ENCODE assay signal across 12 cellular contexts in genomic region chr16:74773431-74774222, GRCh38. TPM values are rescaled to one million over a fixed set of nuclear protein-coding genes. Genes with fewer than 3 reads are reported as not detected.
DNase-seq lines count a peak whose midpoint lies in the region; ATAC-seq and TF ChIP-seq lines count a peak whose summit lies in the region.
"Had no signal": no experiment of that assay in that cellular context is flagged by ENCODE, and none has a peak within 500 bp of the region (broad histone marks: within the 10 kb centered on the region; RNA-seq: fewer than 3 reads in every experiment).

No MANE protein-coding gene starts in this region.

- peaks cover 11% of the 10 kb centered on the region for H3K4me1 Mint-ChIP-seq in chondrocyte (ENCODE audit: low read depth)

- WGBS in right cardiac atrium, result 53% methylated on average over 14 of the region's 14 CpGs

- H3K27ac ChIP-seq in cardiac muscle cell (no peak overlapping the region), right cardiac atrium (ENCODE audit: low read length) (no peak overlapping the region), upper lobe of right lung (no peak overlapping the region)
- H3K27ac ChIP-seq: neutrophil, SK-N-MC had no signal

- TF ChIP-seq CTCF in cardiac muscle cell (IDR thresholded peaks at IDR 0.05; ENCODE audit: low read depth, low read length), result no peak
- TF ChIP-seq CTCF in chondrocyte (IDR thresholded peaks at IDR 0.05), result no peak
- no peak for TF ChIP-seq CTCF in upper lobe of right lung (IDR thresholded peaks at IDR 0.05)

- intact Hi-C loops in right cardiac atrium (cut with DNase I) (no loop called here), upper lobe of right lung (cut with DNase I) (no loop called here)

- peaks cover 50% of the 10 kb centered on the region for H3K27me3 Mint-ChIP-seq in chondrocyte (ENCODE audit: low read depth)

- peak overlapping the region; percentile 36 for H3K4me3 ChIP-seq in cardiac muscle cell
- no peak overlapping the region for H3K4me3 ChIP-seq in right cardiac atrium (ENCODE audit: low read length)
- H3K4me3 ChIP-seq in upper lobe of right lung, result peak overlapping the region; percentile 49

- H3K36me3 ChIP-seq in cardiac muscle cell, result no peaks in the 10 kb centered on the region
- H3K36me3 ChIP-seq in upper lobe of right lung, result no peaks in the 10 kb centered on the region
- H3K36me3 ChIP-seq: neutrophil, thyroid gland had no signal

- no peak for ATAC-seq in right cardiac atrium
- ATAC-seq in upper lobe of right lung, result no peak
- ATAC-seq in HG02884 (IDR thresholded peaks at IDR 0.05; ENCODE audit: unreplicated experiment), result no peak

- DNase-seq in cardiac muscle cell (ENCODE audit: low read depth in 1 of 2, low spot score in 1 of 2), result no peak
- no peak for DNase-seq in right cardiac atrium
- DNase-seq in chondrocyte (ENCODE audit: low spot score), result no peak
- peak; percentile 72 for DNase-seq in mucosa of gallbladder (ENCODE audit: low spot score)
- DNase-seq in upper lobe of right lung, result no peak
- DNase-seq in hippocampal formation (lab: John Stamatoyannopoulos, UW), result no peak
- DNase-seq in effector CD4-positive, alpha-beta T cell, result no peak

- H3K9me3 ChIP-seq in cardiac muscle cell (ENCODE audit: low read depth) (no peaks in the 10 kb centered on the region), right cardiac atrium (ENCODE audit: control insufficient read depth, low read length) (no peaks in the 10 kb centered on the region), upper lobe of right lung (no peaks in the 10 kb centered on the region)
- H3K9me3 ChIP-seq: neutrophil, thyroid gland had no signal

- no peaks in the 10 kb centered on the region for H3K36me3 Mint-ChIP-seq in chondrocyte (ENCODE audit: low read depth)

- no peak overlapping the region for H3K27ac Mint-ChIP-seq in chondrocyte (ENCODE audit: unreplicated experiment)

- no peaks in the 10 kb centered on the region for H3K9me3 Mint-ChIP-seq in chondrocyte (ENCODE audit: low read depth)

- H3K27me3 ChIP-seq in cardiac muscle cell (peaks cover 73% of the 10 kb centered on the region), right cardiac atrium (ENCODE audit: control insufficient read depth, insufficient read depth) (no peaks in the 10 kb centered on the region), upper lobe of right lung (peaks cover 36% of the 10 kb centered on the region)
- H3K27me3 ChIP-seq: thyroid gland had no signal

- H3K4me3 Mint-ChIP-seq in chondrocyte (ENCODE audit: unreplicated experiment), result peak overlapping the region; percentile 54

- H3K4me1 ChIP-seq in cardiac muscle cell (ENCODE audit: low read depth) (peaks cover 5% of the 10 kb centered on the region), right cardiac atrium (ENCODE audit: control insufficient read depth, insufficient read depth, low read length) (no peaks in the 10 kb centered on the region), upper lobe of right lung (peaks cover 3% of the 10 kb centered on the region)

RNA-seq across cellular contexts. Expression of gene FA2H, which starts 1.0 kb away (rescaled TPM):
- 0.15 and 0.18 TPM in 2 replicates for total RNA-seq in cardiac muscle cell
- polyA plus RNA-seq in cardiac muscle cell, result 0.59 and 0.82 TPM in 2 replicates
- under 1 TPM in 3 of 4 donors, not detected in 1; 0.18 to 0.76 (median 0.57) TPM for total RNA-seq in right cardiac atrium
- polyA plus RNA-seq in right cardiac atrium, result 0.52 TPM
- total RNA-seq in chondrocyte, result not detected in 3 replicates
- 82.2 TPM for total RNA-seq in mucosa of gallbladder
- total RNA-seq in upper lobe of right lung, result 2.1 TPM
- total RNA-seq: Daoy had no signal

Comparison
In these comparisons a context has a peak if more than half of its experiments do, and no peak if none do; other contexts are left out.
1. RNA of gene FA2H, which starts 1.0 kb away (total RNA-seq): 82.2 TPM in mucosa of gallbladder (single experiment); 2.1 TPM in upper lobe of right lung (single experiment), 0.18 to 0.76 TPM in right cardiac atrium, 0.15 to 0.18 TPM in cardiac muscle cell and not detected in chondrocyte; every median in the first group is over 10 times any median in the second.